ENCODE assay signal across 9 cellular contexts in genomic region chr9:112755059-112755458, GRCh38. TPM values are rescaled to one million over a fixed set of nuclear protein-coding genes. Genes with fewer than 3 reads are reported as not detected.
DNase-seq lines count a peak whose midpoint lies in the region; ATAC-seq and TF ChIP-seq lines count a peak whose summit lies in the region.
"Had no signal": no experiment of that assay in that cellular context is flagged by ENCODE, and none has a peak within 500 bp of the region (broad histone marks: within the 10 kb centered on the region; RNA-seq: fewer than 3 reads in every experiment).

No MANE protein-coding gene starts in this region.

- WGBS in esophagus muscularis mucosa = 44% methylated on average over 6 of the region's 6 CpGs
- WGBS in sigmoid colon, 2 donors = 35 to 63% methylated on average over 6 of the region's 6 CpGs

- ATAC-seq in GM23338 (no peak), RWPE2 (ENCODE audit: low read depth) (no peak), left ventricle myocardium superior (no peak)

- H3K9me3 Mint-ChIP-seq in GM23338 = no peaks in the 10 kb centered on the region

- intact Hi-C loops in esophagus muscularis mucosa (cut with DNase I) (no loop called here), sigmoid colon (cut with DNase I) (no loop called here), left ventricle myocardium superior (cut with micrococcal nuclease) (no loop called here)

- no peak overlapping the region for H2AFZ ChIP-seq in GM23338

- H3K36me3 ChIP-seq in GM23338 (ENCODE audit: insufficient read depth) (no peaks in the 10 kb centered on the region), RWPE2 (ENCODE audit: low read depth) (no peaks in the 10 kb centered on the region), esophagus muscularis mucosa (no peaks in the 10 kb centered on the region), sigmoid colon (no peaks in the 10 kb centered on the region)
- H3K36me3 ChIP-seq: thoracic aorta had no signal

- peaks cover 8% of the 10 kb centered on the region for H3K27me3 Mint-ChIP-seq in GM23338 (ENCODE audit: insufficient read depth, low read depth, poor library complexity)

- H3K9me2 ChIP-seq in GM23338 (ENCODE audit: insufficient read depth) = no peaks in the 10 kb centered on the region

- TF ChIP-seq POLR2A in esophagus muscularis mucosa (IDR thresholded peaks at IDR 0.05; ENCODE audit: low read depth) = no peak
- TF ChIP-seq POLR2A in sigmoid colon (IDR thresholded peaks at IDR 0.05) = no peak

- 0 out of 2 replicates have a peak overlapping the region, but pooled peaks have one; percentile 1 for H3K27ac Mint-ChIP-seq in GM23338

- peaks cover 10% of the 10 kb centered on the region; the same call in 1 of the 2 replicates for H3F3A ChIP-seq in GM23338 (replicated peaks; ENCODE audit: low read depth)

- no peak overlapping the region for H3K4me3 Mint-ChIP-seq in GM23338

- H3K27ac ChIP-seq in GM23338 (ENCODE audit: low read depth) (no peak overlapping the region), RWPE2 (ENCODE audit: poor library complexity, severe bottlenecking) (peak overlapping the region; percentile 35), esophagus muscularis mucosa (replicated peaks in 1 of 4) (peak overlapping the region; percentile 67 to 74 (median 68)), sigmoid colon (peak overlapping the region; percentile 63 to 89 (median 76))

- H3K36me3 Mint-ChIP-seq in GM23338 (ENCODE audit: low read depth) = no peaks in the 10 kb centered on the region; the same call in 2 of the 3 replicates

- peaks cover 17% of the 10 kb centered on the region for H3K4me1 Mint-ChIP-seq in GM23338

- TF ChIP-seq EP300 in esophagus muscularis mucosa (IDR thresholded peaks at IDR 0.05) (no peak), sigmoid colon (IDR thresholded peaks at IDR 0.05) (no peak)

- H3K4me1 ChIP-seq in GM23338 (ENCODE audit: insufficient read depth) = peaks cover 4% of the 10 kb centered on the region
- peaks cover 24% of the 10 kb centered on the region for H3K4me1 ChIP-seq in RWPE2 (ENCODE audit: insufficient read depth, poor library complexity, severe bottlenecking)
- H3K4me1 ChIP-seq in esophagus muscularis mucosa = peaks cover 38 to 70% (median 62%) of the 10 kb centered on the region in 4 donors
- H3K4me1 ChIP-seq in sigmoid colon = peaks cover 0 to 77% (median 65%) of the 10 kb centered on the region in 4 donors

- H3K27me3 ChIP-seq in GM23338 (ENCODE audit: insufficient read depth) (peaks cover 4% of the 10 kb centered on the region), RWPE2 (ENCODE audit: insufficient read depth, poor library complexity, severe bottlenecking) (no peaks in the 10 kb centered on the region), esophagus muscularis mucosa (no peaks in the 10 kb centered on the region), sigmoid colon (no peaks in the 10 kb centered on the region)

- no peak overlapping the region for H3K4me3 ChIP-seq in GM23338
- H3K4me3 ChIP-seq in RWPE2 (ENCODE audit: severe bottlenecking) = no peak overlapping the region
- no peak overlapping the region for H3K4me3 ChIP-seq in esophagus muscularis mucosa
- H3K4me3 ChIP-seq in sigmoid colon = no peak overlapping the region
- H3K4me3 ChIP-seq: thoracic aorta had no signal

- peaks cover 3% of the 10 kb centered on the region; the same call in 1 of the 2 replicates for H3K79me2 ChIP-seq in GM23338 (replicated peaks; ENCODE audit: insufficient read depth)

- H3K4me2 ChIP-seq in GM23338 = no peak overlapping the region

- H3K9me3 ChIP-seq in RWPE2 (ENCODE audit: severe bottlenecking) = no peaks in the 10 kb centered on the region
- H3K9me3 ChIP-seq in esophagus muscularis mucosa = no peaks in the 10 kb centered on the region
- H3K9me3 ChIP-seq in sigmoid colon = no peaks in the 10 kb centered on the region
- H3K9me3 ChIP-seq: thoracic aorta had no signal

- no peak for TF ChIP-seq CTCF in GM23338 (conservative IDR thresholded peaks at IDR 0.05; ENCODE audit: low read depth in 2 of 2)
- no peak for TF ChIP-seq CTCF in RWPE2 (IDR thresholded peaks at IDR 0.05; ENCODE audit: poor library complexity, severe bottlenecking)
- no peak for TF ChIP-seq CTCF in esophagus muscularis mucosa (IDR thresholded peaks at IDR 0.05)
- TF ChIP-seq CTCF in sigmoid colon (IDR thresholded peaks at IDR 0.05) = no peak

- H4K20me1 ChIP-seq in GM23338 (replicated peaks; ENCODE audit: insufficient read depth) = peaks cover 6% of the 10 kb centered on the region

- no peak for DNase-seq in GM23338 (ENCODE audit: low spot score)
- no peak for DNase-seq in RWPE2 (ENCODE audit: low spot score)
- DNase-seq in esophagus muscularis mucosa (ENCODE audit: extremely low spot score) = no peak
- DNase-seq in sigmoid colon = no peak
- DNase-seq in DMS79 (lab: John Stamatoyannopoulos, UW) = no peak
- no peak for DNase-seq in LoVo (ENCODE audit: low spot score)
- no peak for DNase-seq in stimulated activated CD4-positive, alpha-beta T cell treated with anti-CD3 and anti-CD28 coated beads, Interleukin-15, amount 100 ng/mL, for 24 hours
- no peak for DNase-seq in left ventricle myocardium superior

TF ChIP-seq in GM23338, 12 proteins besides CTCF, POLR2A, EP300 and RAD21 (continues in another document):
- TF ChIP-seq STAT1 (IDR thresholded peaks at IDR 0.05; ENCODE audit: unreplicated experiment) (no peak), ZNF462 (CRISPR knock-in tag; IDR thresholded peaks at IDR 0.05) (no peak), POLR2AphosphoS5 (IDR thresholded peaks at IDR 0.05; ENCODE audit: low read depth) (no peak)

RNA-seq across cellular contexts. Expression of gene SNX30, which starts 4.5 kb away (rescaled TPM):
- 12.0 and 17.8 TPM in 2 replicates for total RNA-seq in GM23338 (2014; rRNA removed; shearing (Covaris generic))
- 2.1 and 2.2 TPM in 2 replicates for polyA plus RNA-seq in GM23338 (2016; fragmentation: Nextera tagmentation; extraction: Ambion mirVana)
- total RNA-seq in esophagus muscularis mucosa = 10 to 100 TPM in 2 of 4 donors, 1 to 10 TPM in 2; 7.1 to 10.5 (median 8.9) TPM
- 1 to 10 TPM; 6.4 to 10.0 (median 8.2) TPM for total RNA-seq in sigmoid colon
- 10 to 100 TPM in 1 of 3 donors, 1 to 10 TPM in 2; 7.8 to 16.4 (median 9.3) TPM for polyA plus RNA-seq in sigmoid colon
- total RNA-seq in left ventricle myocardium superior = 4.3 TPM

RNA-seq across cellular contexts. Expression of gene INIP, which starts 37.1 kb away (rescaled TPM):
- 16.7 and 26.7 TPM in 2 replicates for total RNA-seq in GM23338 (2014; rRNA removed; shearing (Covaris generic))
- polyA plus RNA-seq in GM23338 (2016; fragmentation: Nextera tagmentation; extraction: Ambion mirVana) = 24.7 and 30.4 TPM in 2 replicates
- total RNA-seq in esophagus muscularis mucosa = 10 to 100 TPM; 10.9 to 15.8 (median 11.9) TPM
- total RNA-seq in sigmoid colon = 10 to 100 TPM; 10.0 to 16.8 (median 12.3) TPM
- polyA plus RNA-seq in sigmoid colon = 10 to 100 TPM; 12.6 to 28.4 (median 19.6) TPM
- 15.1 TPM for total RNA-seq in left ventricle myocardium superior
